9 cellular contexts compared by ENCODE assay signal in the genomic region with DNA sequence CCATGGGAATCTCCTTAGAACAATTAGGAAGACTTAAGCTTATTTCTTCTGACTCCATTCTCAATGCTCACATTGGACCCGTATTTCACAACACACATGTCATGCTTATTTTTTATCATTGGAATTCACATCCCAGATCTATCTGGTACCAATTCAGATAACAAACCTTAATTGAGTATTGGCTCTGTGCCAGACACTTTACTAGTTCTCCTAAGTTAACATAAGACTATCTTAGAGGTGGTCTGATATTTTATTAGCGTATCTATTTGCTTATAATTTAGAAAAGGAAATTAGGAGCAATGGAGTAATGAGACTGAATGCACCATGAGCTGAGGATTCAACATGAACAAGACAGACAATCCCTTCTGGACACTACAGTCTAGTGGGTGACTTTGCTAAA. TPM values are rescaled to one million over a fixed set of nuclear protein-coding genes. Genes with fewer than 3 reads are reported as not detected.
"Had no signal": no experiment of that assay in that cellular context is flagged by ENCODE, and none has a peak within 500 bp of the region (broad histone marks: within the 10 kb centered on the region; RNA-seq: fewer than 3 reads in every experiment).

No MANE protein-coding gene starts in this region.

- FAIRE-seq: G401.6, GM12878, GM12891, GM12892, GM18507, GM19239 had no signal

- ATAC-seq: GM12878 had no signal

- H3K4me3 ChIP-seq: GM12878 had no signal

- DNase-seq: GDM1, GF-D8 had no signal

RNA-seq across cellular contexts. Expression of a gene that starts 45.1 kb away (rescaled TPM):
- total RNA-seq: G401 had no signal
